25 cellular contexts compared by ENCODE assay signal in genomic region chr12:53788892-53789291, GRCh38. TPM values are rescaled to one million over a fixed set of nuclear protein-coding genes. Genes with fewer than 3 reads are reported as not detected.
DNase-seq lines count a peak whose midpoint lies in the region; ATAC-seq and TF ChIP-seq lines count a peak whose summit lies in the region.
"Had no signal": no experiment of that assay in that cellular context is flagged by ENCODE, and none has a peak within 500 bp of the region (broad histone marks: within the 10 kb centered on the region; RNA-seq: fewer than 3 reads in every experiment).

No MANE protein-coding gene starts in this region.

- peak; percentile 69 for DNase-seq in LNCaP clone FGC (ENCODE audit: low read depth)
- DNase-seq in left ventricle myocardium superior, result no peak
- DNase-seq: 8988T; ACHN; BE2C; C1 segment of cervical spinal cord; CD4-positive, alpha-beta memory T cell; CD4-positive, CD25-positive, alpha-beta regulatory T cell; CD8-positive, alpha-beta memory T cell; COR-L47; DMS 273 treated with DMSO at 0.1 percent for 48 hours; DMS153; DMS53; DMS79; DND-41; EL; GDM1 had no signal

- TF ChIP-seq CTCF in LNCaP clone FGC (IDR thresholded peaks at IDR 0.05; ENCODE audit: control insufficient read depth, extremely low read depth, insufficient read depth) (no peak), VCaP (conservative IDR thresholded peaks at IDR 0.05) (no peak), gastroesophageal sphincter (IDR thresholded peaks at IDR 0.05) (no peak)

- H3K4me3 ChIP-seq in LNCaP clone FGC (ENCODE audit: low read depth, low read length) (no peak overlapping the region), gastroesophageal sphincter (no peak overlapping the region)
- H3K4me3 ChIP-seq: BLaER1, GM12878 had no signal

- H3K27me3 ChIP-seq in gastroesophageal sphincter, result peaks cover 67% of the 10 kb centered on the region
- H3K27me3 ChIP-seq: BLaER1 had no signal

- TF ChIP-seq POLR2A in gastroesophageal sphincter (IDR thresholded peaks at IDR 0.05), result no peak

- intact Hi-C loops in left ventricle myocardium superior (cut with micrococcal nuclease), result no loop called here

- no peak for TF ChIP-seq EP300 in gastroesophageal sphincter (IDR thresholded peaks at IDR 0.05)

- H3K9me3 ChIP-seq in gastroesophageal sphincter, result no peaks in the 10 kb centered on the region
- H3K9me3 ChIP-seq: BE2C, BLaER1 had no signal

- ATAC-seq in left ventricle myocardium superior (no peak), GM19023 (IDR thresholded peaks at IDR 0.05; ENCODE audit: unreplicated experiment) (no peak), gastroesophageal sphincter (no peak)
- ATAC-seq: GM12878 had no signal

- 53 to 75% methylated on average over 1 of the region's 1 CpG for WGBS in gastroesophageal sphincter (ENCODE audit: low coverage in 1 of 2), 2 donors

- no peaks in the 10 kb centered on the region for H3K4me1 ChIP-seq in gastroesophageal sphincter
- H3K4me1 ChIP-seq: BE2C, BLaER1 had no signal

- no peaks in the 10 kb centered on the region for H3K36me3 ChIP-seq in gastroesophageal sphincter
- H3K36me3 ChIP-seq: BE2C, BLaER1 had no signal

- H3K27ac ChIP-seq in VCaP, result peak overlapping the region; percentile 61
- no peak overlapping the region for H3K27ac ChIP-seq in gastroesophageal sphincter
- H3K27ac ChIP-seq: BLaER1 had no signal

RNA-seq across cellular contexts. Expression of gene CISTR, which starts 37.1 kb away (rescaled TPM):
- total RNA-seq in left ventricle myocardium superior (2.4 TPM), gastroesophageal sphincter (1 to 10 TPM in 1 of 4 donors, not detected in 3; 1.4 TPM)
- total RNA-seq: A673; CD4-positive, alpha-beta memory T cell; CD4-positive, CD25-positive, alpha-beta regulatory T cell; CD8-positive, alpha-beta memory T cell; Daoy; G401; GM12878 had no signal
